15 cellular contexts compared by ENCODE assay signal in the genomic region with DNA sequence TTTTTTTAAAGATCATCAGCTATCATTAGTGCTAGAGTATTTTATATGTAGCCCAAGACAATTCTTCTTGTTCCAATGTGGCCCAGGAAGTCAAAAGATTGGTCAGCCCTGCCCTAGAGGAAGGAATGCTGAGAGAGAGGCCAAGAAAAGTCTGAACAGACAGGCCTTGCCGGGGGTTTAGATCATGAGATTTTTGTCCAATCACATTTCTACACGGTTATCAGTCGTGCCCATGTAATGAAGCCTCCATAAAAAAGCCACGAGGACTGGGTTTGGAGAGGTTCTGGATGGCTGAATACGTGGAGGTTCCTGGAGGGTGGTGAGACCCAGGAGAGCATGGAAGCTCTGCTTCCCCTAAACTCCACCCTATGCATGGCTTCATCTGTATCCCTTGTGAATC. TPM values are rescaled to one million over a fixed set of nuclear protein-coding genes. Genes with fewer than 3 reads are reported as not detected.
DNase-seq lines count a peak whose midpoint lies in the region; ATAC-seq and TF ChIP-seq lines count a peak whose summit lies in the region.
"Had no signal": no experiment of that assay in that cellular context is flagged by ENCODE, and none has a peak within 500 bp of the region (broad histone marks: within the 10 kb centered on the region; RNA-seq: fewer than 3 reads in every experiment).

No MANE protein-coding gene starts in this region.

- TF ChIP-seq CTCF in epithelial cell of proximal tubule (conservative IDR thresholded peaks at IDR 0.05; ENCODE audit: low read depth, low read length): peak; percentile 48
- TF ChIP-seq CTCF in thoracic aorta (IDR thresholded peaks at IDR 0.05): no peak

- H3K4me3 Mint-ChIP-seq in activated T-cell treated with anti-CD3 and anti-CD28 coated beads, Interleukin-2, amount 50 U/mL, for 24 hours: no peak overlapping the region

- H3K27me3 Mint-ChIP-seq in activated T-cell treated with anti-CD3 and anti-CD28 coated beads, Interleukin-2, amount 50 U/mL, for 24 hours: no peaks in the 10 kb centered on the region

- H3K4me1 Mint-ChIP-seq in activated T-cell treated with anti-CD3 and anti-CD28 coated beads, Interleukin-2, amount 50 U/mL, for 24 hours (ENCODE audit: low read depth): peaks cover 57% of the 10 kb centered on the region

- no peaks in the 10 kb centered on the region for H3K9me3 ChIP-seq in thoracic aorta

- H3K4me3 ChIP-seq in epithelial cell of proximal tubule (ENCODE audit: low read depth, low read length): no peak overlapping the region
- no peak overlapping the region for H3K4me3 ChIP-seq in thoracic aorta
- H3K4me3 ChIP-seq: GM12878 had no signal

- H3K27me3 ChIP-seq in thoracic aorta (replicated peaks; ENCODE audit: insufficient read depth): no peaks in the 10 kb centered on the region

- no peaks in the 10 kb centered on the region for H3K36me3 ChIP-seq in thoracic aorta

- no peak for DNase-seq in activated T-cell treated with anti-CD3 and anti-CD28 coated beads, Interleukin-2, amount 50 U/mL, for 24 hours
- DNase-seq in activated T-cell treated with anti-CD3 and anti-CD28 coated beads for 4 hours: no peak
- peak; percentile 33 for DNase-seq in epithelial cell of proximal tubule (ENCODE audit: low read depth)
- DNase-seq in thoracic aorta (ENCODE audit: low spot score): no peak
- DNase-seq in stimulated activated CD4-positive, alpha-beta T cell treated with anti-CD3 and anti-CD28 coated beads, Interleukin-2, amount 100 ng/mL, for 24 hours: no peak
- no peak for DNase-seq in iPS-NIHi7 (ENCODE audit: extremely low spot score)
- DNase-seq in NCI-H1417 (lab: John Stamatoyannopoulos, UW): no peak
- DNase-seq: left ventricle myocardium superior had no signal

- peaks cover 7% of the 10 kb centered on the region for H3K9me3 Mint-ChIP-seq in activated T-cell treated with anti-CD3 and anti-CD28 coated beads, Interleukin-2, amount 50 U/mL, for 24 hours

- H3K27ac Mint-ChIP-seq in activated T-cell treated with anti-CD3 and anti-CD28 coated beads, Interleukin-2, amount 50 U/mL, for 24 hours: peak overlapping the region; percentile 65

- H3K27ac ChIP-seq in thoracic aorta: peak overlapping the region; percentile 83 to 91
- H3K27ac ChIP-seq: C4-2B, KMS-11, parathyroid adenoma had no signal

- H3K36me3 Mint-ChIP-seq in activated T-cell treated with anti-CD3 and anti-CD28 coated beads, Interleukin-2, amount 50 U/mL, for 24 hours (ENCODE audit: low read depth): peaks cover 15% of the 10 kb centered on the region

- peaks cover 31 to 53% of the 10 kb centered on the region in 2 donors for H3K4me1 ChIP-seq in thoracic aorta (ENCODE audit: control insufficient read depth in 1 of 2, low read depth in 2 of 2)
- H3K4me1 ChIP-seq: parathyroid adenoma had no signal

- ATAC-seq in SK-N-SH treated with all-trans-retinoic acid at 6 μM for 48 hours (peak; percentile 18), thoracic aorta (ENCODE audit: insufficient number of reproducible peaks, low FRiP score, low read depth) (no peak)
- ATAC-seq: GM12878, left ventricle myocardium superior had no signal

TF ChIP-seq in SK-N-SH treated with all-trans-retinoic acid at 6 μM for 48 hours, 23 proteins besides CTCF, POLR2A, EP300 and RAD21:
- no peak for TF ChIP-seq ZFP30 (CRISPR knock-in tag; IDR thresholded peaks at IDR 0.05)
- TF ChIP-seq, protein P1, sequence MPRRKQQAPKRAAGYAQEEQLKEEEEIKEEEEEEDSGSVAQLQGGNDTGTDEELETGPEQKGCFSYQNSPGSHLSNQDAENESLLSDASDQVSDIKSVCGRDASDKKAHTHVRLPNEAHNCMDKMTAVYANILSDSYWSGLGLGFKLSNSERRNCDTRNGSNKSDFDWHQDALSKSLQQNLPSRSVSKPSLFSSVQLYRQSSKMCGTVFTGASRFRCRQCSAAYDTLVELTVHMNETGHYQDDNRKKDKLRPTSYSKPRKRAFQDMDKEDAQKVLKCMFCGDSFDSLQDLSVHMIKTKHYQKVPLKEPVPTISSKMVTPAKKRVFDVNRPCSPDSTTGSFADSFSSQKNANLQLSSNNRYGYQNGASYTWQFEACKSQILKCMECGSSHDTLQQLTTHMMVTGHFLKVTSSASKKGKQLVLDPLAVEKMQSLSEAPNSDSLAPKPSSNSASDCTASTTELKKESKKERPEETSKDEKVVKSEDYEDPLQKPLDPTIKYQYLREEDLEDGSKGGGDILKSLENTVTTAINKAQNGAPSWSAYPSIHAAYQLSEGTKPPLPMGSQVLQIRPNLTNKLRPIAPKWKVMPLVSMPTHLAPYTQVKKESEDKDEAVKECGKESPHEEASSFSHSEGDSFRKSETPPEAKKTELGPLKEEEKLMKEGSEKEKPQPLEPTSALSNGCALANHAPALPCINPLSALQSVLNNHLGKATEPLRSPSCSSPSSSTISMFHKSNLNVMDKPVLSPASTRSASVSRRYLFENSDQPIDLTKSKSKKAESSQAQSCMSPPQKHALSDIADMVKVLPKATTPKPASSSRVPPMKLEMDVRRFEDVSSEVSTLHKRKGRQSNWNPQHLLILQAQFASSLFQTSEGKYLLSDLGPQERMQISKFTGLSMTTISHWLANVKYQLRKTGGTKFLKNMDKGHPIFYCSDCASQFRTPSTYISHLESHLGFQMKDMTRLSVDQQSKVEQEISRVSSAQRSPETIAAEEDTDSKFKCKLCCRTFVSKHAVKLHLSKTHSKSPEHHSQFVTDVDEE (CRISPR knock-in tag; IDR thresholded peaks at IDR 0.05): no peak
- TF ChIP-seq ISL1 (CRISPR knock-in tag; IDR thresholded peaks at IDR 0.05): no peak
- TF ChIP-seq, protein P2, sequence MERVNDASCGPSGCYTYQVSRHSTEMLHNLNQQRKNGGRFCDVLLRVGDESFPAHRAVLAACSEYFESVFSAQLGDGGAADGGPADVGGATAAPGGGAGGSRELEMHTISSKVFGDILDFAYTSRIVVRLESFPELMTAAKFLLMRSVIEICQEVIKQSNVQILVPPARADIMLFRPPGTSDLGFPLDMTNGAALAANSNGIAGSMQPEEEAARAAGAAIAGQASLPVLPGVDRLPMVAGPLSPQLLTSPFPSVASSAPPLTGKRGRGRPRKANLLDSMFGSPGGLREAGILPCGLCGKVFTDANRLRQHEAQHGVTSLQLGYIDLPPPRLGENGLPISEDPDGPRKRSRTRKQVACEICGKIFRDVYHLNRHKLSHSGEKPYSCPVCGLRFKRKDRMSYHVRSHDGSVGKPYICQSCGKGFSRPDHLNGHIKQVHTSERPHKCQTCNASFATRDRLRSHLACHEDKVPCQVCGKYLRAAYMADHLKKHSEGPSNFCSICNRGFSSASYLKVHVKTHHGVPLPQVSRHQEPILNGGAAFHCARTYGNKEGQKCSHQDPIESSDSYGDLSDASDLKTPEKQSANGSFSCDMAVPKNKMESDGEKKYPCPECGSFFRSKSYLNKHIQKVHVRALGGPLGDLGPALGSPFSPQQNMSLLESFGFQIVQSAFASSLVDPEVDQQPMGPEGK (CRISPR knock-in tag; IDR thresholded peaks at IDR 0.05; ENCODE audit: borderline replicate concordance): no peak

RNA-seq across cellular contexts. Expression of gene ENO1, which starts 24.3 kb away (rescaled TPM):
- 2,577 and 2,907 TPM in 2 replicates for total RNA-seq in epithelial cell of proximal tubule
- total RNA-seq in thoracic aorta: 100 to 1,000 TPM; 570 to 767 TPM

RNA-seq across cellular contexts. Expression of gene CA6, which starts 42.9 kb away (rescaled TPM):
- not detected in 2 replicates for total RNA-seq in epithelial cell of proximal tubule
- total RNA-seq in thoracic aorta: not detected
- total RNA-seq: GM12878, left ventricle myocardium superior, NCI-H460, urinary bladder had no signal
